8 cellular contexts compared by ENCODE assay signal in genomic region chr6:42901538-42901957, GRCh38. TPM values are rescaled to one million over a fixed set of nuclear protein-coding genes. Genes with fewer than 3 reads are reported as not detected.
DNase-seq lines count a peak whose midpoint lies in the region; ATAC-seq and TF ChIP-seq lines count a peak whose summit lies in the region.

No MANE protein-coding gene starts in this region.

- H3K4me1 ChIP-seq in parathyroid adenoma (peaks cover 6% of the 10 kb centered on the region), upper lobe of right lung (peaks cover 17% of the 10 kb centered on the region)

- H3K9ac ChIP-seq in parathyroid adenoma: no peak overlapping the region

- H3K9me3 ChIP-seq in parathyroid adenoma (ENCODE audit: control insufficient read depth, low read length) (no peaks in the 10 kb centered on the region), upper lobe of right lung (no peaks in the 10 kb centered on the region)

- peak; percentile 62 for ATAC-seq in GM21529 (IDR thresholded peaks at IDR 0.05; ENCODE audit: unreplicated experiment)
- ATAC-seq in upper lobe of right lung: peak; percentile 100

- DNase-seq in NCI-H1092 (lab: John Stamatoyannopoulos, UW): peak; percentile 84
- DNase-seq in SK-MEL-5 (ENCODE audit: low read depth, low spot score): peak; percentile 89
- DNase-seq in activated naive CD4-positive, alpha-beta T cell treated with Interleukin-2 at 50 U/mL for 16 hours: peak; percentile 61
- DNase-seq in glomerular endothelial cell (ENCODE audit: extremely low read depth, low read depth, low spot score): peak; percentile 70
- DNase-seq in upper lobe of right lung: peak; percentile 80

- H3K79me2 ChIP-seq in parathyroid adenoma: no peaks in the 10 kb centered on the region

- in situ Hi-C loops in SK-MEL-5 (cut with HindIII; ENCODE audit: low pct_unique_long_range_greater_than_20kb, low sequenced_read_pairs): no loop called here

- H3K4me3 ChIP-seq in parathyroid adenoma (ENCODE audit: low read depth, low read length): no peak overlapping the region
- peak overlapping the region; percentile 26 for H3K4me3 ChIP-seq in upper lobe of right lung

- peak overlapping the region; percentile 68 for H2AFZ ChIP-seq in parathyroid adenoma

- H3K27ac ChIP-seq in C4-2B (no peak overlapping the region), parathyroid adenoma (no peak overlapping the region), upper lobe of right lung (no peak overlapping the region)

- intact Hi-C loops in upper lobe of right lung (cut with DNase I): loop anchor here (5.0 kb wide), 1 partner anchor 241 kb away; no protein-coding TSS in a partner anchor

- no peak overlapping the region for H3K4me2 ChIP-seq in parathyroid adenoma (ENCODE audit: low read length)

- H3K36me3 ChIP-seq in parathyroid adenoma (ENCODE audit: control insufficient read depth, insufficient read depth, low read length): no peaks in the 10 kb centered on the region
- no peaks in the 10 kb centered on the region for H3K36me3 ChIP-seq in upper lobe of right lung

- H3K27me3 ChIP-seq in parathyroid adenoma (ENCODE audit: control insufficient read depth, insufficient read depth, low read length) (no peaks in the 10 kb centered on the region), upper lobe of right lung (no peaks in the 10 kb centered on the region)

- peak; percentile 94 for TF ChIP-seq CTCF in C4-2B (conservative IDR thresholded peaks at IDR 0.05)
- TF ChIP-seq CTCF in parathyroid adenoma (IDR thresholded peaks at IDR 0.05): peak; percentile 97
- peak; percentile 89 for TF ChIP-seq CTCF in upper lobe of right lung (IDR thresholded peaks at IDR 0.05)

RNA-seq across cellular contexts. Expression of gene PTCRA, which starts 14.3 kb away (rescaled TPM):
- total RNA-seq in SK-MEL-5 (2014; rRNA removed; shearing (Covaris generic)): 6.2 and 9.7 TPM in 2 replicates
- polyA plus RNA-seq in SK-MEL-5 (2015; cell fraction: cytosol; rRNA removed): 6.5 and 11.1 TPM in 2 replicates
- polyA plus RNA-seq in SK-MEL-5 (2015; cell fraction: nucleus; rRNA removed): 14.4 and 18.8 TPM in 2 replicates
- total RNA-seq in glomerular endothelial cell: not detected in 2 replicates
- 5.0 TPM for total RNA-seq in upper lobe of right lung

RNA-seq across cellular contexts. Expression of gene RPL7L1, which starts 22.1 kb away (rescaled TPM):
- total RNA-seq in SK-MEL-5 (2014; rRNA removed; shearing (Covaris generic)): 110 and 112 TPM in 2 replicates
- 83.4 and 86.4 TPM in 2 replicates for polyA plus RNA-seq in SK-MEL-5 (2015; cell fraction: cytosol; rRNA removed)
- polyA plus RNA-seq in SK-MEL-5 (2015; cell fraction: nucleus; rRNA removed): 35.3 and 41.3 TPM in 2 replicates
- total RNA-seq in glomerular endothelial cell: 93.3 and 108 TPM in 2 replicates
- 64.9 TPM for total RNA-seq in upper lobe of right lung

RNA-seq across cellular contexts. Expression of gene CNPY3, which starts 27.7 kb away (rescaled TPM):
- 38.6 and 40.1 TPM in 2 replicates for total RNA-seq in SK-MEL-5 (2014; rRNA removed; shearing (Covaris generic))
- 114 and 117 TPM in 2 replicates for polyA plus RNA-seq in SK-MEL-5 (2015; cell fraction: cytosol; rRNA removed)
- polyA plus RNA-seq in SK-MEL-5 (2015; cell fraction: nucleus; rRNA removed): 56.0 and 61.1 TPM in 2 replicates
- total RNA-seq in glomerular endothelial cell (52.2 and 58.1 TPM in 2 replicates), upper lobe of right lung (63.7 TPM)

RNA-seq across cellular contexts. Expression of gene GNMT, which starts 59.0 kb away (rescaled TPM):
- 0.34 TPM in 1 of 2 replicates, not detected in the other for total RNA-seq in SK-MEL-5 (2014; rRNA removed; shearing (Covaris generic))
- 0.44 TPM in 1 of 2 replicates, not detected in the other for polyA plus RNA-seq in SK-MEL-5 (2015; cell fraction: cytosol; rRNA removed)
- polyA plus RNA-seq in SK-MEL-5 (2015; cell fraction: nucleus; rRNA removed): 0.88 TPM in 1 of 2 replicates, not detected in the other
- total RNA-seq in glomerular endothelial cell (not detected in 2 replicates), upper lobe of right lung (1.4 TPM)
